In the genomic region with DNA sequence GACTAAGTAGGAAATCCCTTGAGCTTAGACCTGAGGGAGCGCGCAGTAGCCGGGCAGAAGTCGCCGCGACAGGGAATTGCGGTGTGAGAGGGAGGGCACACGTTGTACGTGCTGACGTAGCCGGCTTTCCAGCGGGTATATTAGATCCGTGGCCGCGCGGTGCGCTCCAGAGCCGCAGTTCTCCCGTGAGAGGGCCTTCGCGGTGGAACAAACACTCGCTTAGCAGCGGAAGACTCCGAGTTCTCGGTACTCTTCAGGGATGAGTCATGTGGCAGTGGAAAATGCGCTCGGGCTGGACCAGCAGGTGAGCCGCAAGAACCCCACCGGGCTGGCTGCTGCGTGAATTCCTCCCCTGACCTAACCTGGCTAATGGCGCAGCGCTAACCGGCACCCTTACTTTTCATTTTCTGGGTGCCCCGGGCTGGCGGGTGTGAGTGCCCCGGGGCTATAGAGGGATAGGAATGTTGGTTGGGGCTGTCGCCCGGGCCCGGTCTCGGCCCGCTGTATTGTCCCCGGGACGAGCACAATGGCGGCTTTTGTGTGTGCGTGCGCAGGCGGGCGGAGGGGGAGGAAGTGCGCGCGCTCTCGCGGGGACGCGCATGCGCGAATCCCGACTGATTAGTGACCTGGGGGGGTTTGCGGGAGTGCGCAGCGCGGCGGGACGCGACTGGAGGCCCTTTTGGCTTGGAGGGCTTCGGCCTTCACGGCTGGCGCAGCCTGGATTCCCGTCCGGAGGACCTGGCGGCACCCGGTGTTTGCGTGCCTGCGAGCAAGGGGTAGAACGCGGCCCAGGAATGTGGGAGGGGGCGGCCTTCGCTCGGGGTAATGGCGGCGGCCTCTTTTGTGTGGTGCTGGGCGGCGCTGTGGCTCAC, we compare ENCODE assay signal across 8 cellular contexts. TPM values are rescaled to one million over a fixed set of nuclear protein-coding genes. Genes with fewer than 3 reads are reported as not detected.
A peak's percentile ranks its signal among the peaks of the same experiment; 100 is the strongest.
DNase-seq lines count a peak whose midpoint lies in the region; ATAC-seq and TF ChIP-seq lines count a peak whose summit lies in the region.

A gene (plus strand): TSS at position 169 of the 872 bp plus-strand sequence. CDS start 91 bp downstream, at position 260.

- H3K36me3 ChIP-seq in ACC112 (ENCODE audit: insufficient read depth, low read length) = peaks cover 27% of the 10 kb centered on the region

- DNase-seq in NCI-H2227 (lab: John Stamatoyannopoulos, UW; ENCODE audit: unreplicated experiment) = peak; percentile 96
- peak; percentile 66 to 88 for DNase-seq in activated CD4-positive, alpha-beta T cell treated with anti-CD3 and anti-CD28 coated beads for 24 hours (ENCODE audit: low read depth in 2 of 2)
- peak; percentile 81 for DNase-seq in cerebellum (ENCODE audit: low spot score)
- DNase-seq in kidney tubule cell (ENCODE audit: low spot score) = peak; percentile 95
- peak; percentile 64 to 85 (median 68) for DNase-seq in stimulated activated CD4-positive, alpha-beta T cell treated with anti-CD3 and anti-CD28 coated beads, Interleukin-1b, Interleukin-23, amount 100 ng/mL, for 24 hours (ENCODE audit: low read depth in 4 of 4, low spot score in 1 of 4)

- ATAC-seq in HG03097 (IDR thresholded peaks at IDR 0.05; ENCODE audit: low FRiP score, unreplicated experiment) = peak; percentile 55

- peak within 1 kb of the TSS; percentile 92 for H3K4me3 ChIP-seq in ACC112 (ENCODE audit: low read depth, low read length)

- H3K27ac ChIP-seq in ACC112 (ENCODE audit: low read depth, low read length) = peak within 1 kb of the TSS; percentile 97

- H3K27me3 ChIP-seq in ACC112 (ENCODE audit: insufficient read depth, low read length) = no peaks in the 10 kb centered on the region

- H3K4me1 ChIP-seq in ACC112 (ENCODE audit: control insufficient read depth, insufficient read depth, low read length, unreplicated experiment) = peaks cover 26% of the 10 kb centered on the region

- TF ChIP-seq POLR2A in GM18526 (IDR thresholded peaks at IDR 0.05; ENCODE audit: extremely low read depth, insufficient read length) = peak; percentile 100

- peaks cover 52% of the 10 kb centered on the region for H3K79me2 ChIP-seq in ACC112 (ENCODE audit: control insufficient read depth, insufficient read depth, low read length, unreplicated experiment)

- H2AFZ ChIP-seq in ACC112 (ENCODE audit: low read length, unreplicated experiment) = peak within 1 kb of the TSS; percentile 36

RNA-seq across cellular contexts. Expression of the gene that starts here (rescaled TPM):
- total RNA-seq in cerebellum = 220 TPM

Comparison
In these comparisons a context has a peak if more than half of its experiments do, and no peak if none do; other contexts are left out.
1. Peak in every context shown above with its lines: DNase-seq, ATAC-seq, H3K4me3 ChIP-seq and H3K27ac ChIP-seq.